ENCODE assay signal across 18 cellular contexts in genomic region chr5:35152733-35153132, GRCh38.
DNase-seq lines count a peak whose midpoint lies in the region; ATAC-seq, FAIRE-seq and TF ChIP-seq lines count a peak whose summit lies in the region.
"Had no signal": no experiment of that assay in that cellular context is flagged by ENCODE, and none has a peak within 500 bp of the region (broad histone marks: within the 10 kb centered on the region; RNA-seq: fewer than 3 reads in every experiment).

No MANE protein-coding gene starts in this region.

- peaks cover 11% of the 10 kb centered on the region for H3K4me1 ChIP-seq in body of pancreas
- H3K4me1 ChIP-seq in pancreas: peaks cover 0 to 11% (median 0%) of the 10 kb centered on the region in 3 donors
- H3K4me1 ChIP-seq in upper lobe of left lung: no peaks in the 10 kb centered on the region

- ATAC-seq in body of pancreas (peak; percentile 55), pancreas (peak; percentile 77 to 87 (median 84)), upper lobe of left lung (ENCODE audit: low FRiP score in 2 of 2) (no peak)
- ATAC-seq: CD8-positive, alpha-beta T cell had no signal

- H3K27ac ChIP-seq in body of pancreas (peak overlapping the region in 1 of 4 donors; percentile 16), pancreas (no peak overlapping the region), upper lobe of left lung (no peak overlapping the region)
- H3K27ac ChIP-seq: GM23248 had no signal

- H3K27me3 ChIP-seq in body of pancreas (no peaks in the 10 kb centered on the region), pancreas (no peaks in the 10 kb centered on the region), upper lobe of left lung (no peaks in the 10 kb centered on the region)

- no peak for TF ChIP-seq EP300 in upper lobe of left lung (IDR thresholded peaks at IDR 0.05)

- WGBS in body of pancreas, 2 donors: 26 to 32% methylated on average over 1 of the region's 1 CpG
- 34% methylated on average over 1 of the region's 1 CpG for WGBS in pancreas, 2 donors
- WGBS in upper lobe of left lung, 2 donors: 53 to 81% methylated on average over 1 of the region's 1 CpG

- DNase-seq in COLO668 (lab: John Stamatoyannopoulos, UW; ENCODE audit: unreplicated experiment) (peak; percentile 47), HTR-8/SVneo (ENCODE audit: insufficient read length, low spot score) (no peak), body of pancreas (peak in 3 of 4 donors; percentile 28 to 44 (median 35)), pancreas (peak in 1 of 6 donors; percentile 20), upper lobe of left lung (no peak)
- no peak for DNase-seq in NK-92 treated with Interleukin-12 subunit alpha and Interleukin-12 subunit beta, amount 100 ng/mL, for 24 hours (lab: John Stamatoyannopoulos, UW)
- DNase-seq: C1 segment of cervical spinal cord; CD8-positive, alpha-beta T cell; DMS 273 treated with DMSO at 0.1 percent for 48 hours; DND-41; GM23248; H7; HCEC 1CT had no signal

- TF ChIP-seq POLR2A in body of pancreas (IDR thresholded peaks at IDR 0.05): no peak
- no peak for TF ChIP-seq POLR2A in upper lobe of left lung (IDR thresholded peaks at IDR 0.05)

- FAIRE-seq in HTR-8/SVneo (lab: Jason Lieb, UNC): peak; percentile 44
- no peak for FAIRE-seq in pancreas (lab: Jason Lieb, UNC)
- FAIRE-seq: D721Med, G401.6, GM12892, GM19239, H1 had no signal

- H3K9me3 ChIP-seq in body of pancreas: no peaks in the 10 kb centered on the region
- H3K9me3 ChIP-seq in pancreas: no peaks in the 10 kb centered on the region
- no peaks in the 10 kb centered on the region for H3K9me3 ChIP-seq in upper lobe of left lung

- H3K36me3 ChIP-seq in body of pancreas (replicated peaks in 1 of 2; ENCODE audit: insufficient read depth in 1 of 2, low read depth in 2 of 2) (no peaks in the 10 kb centered on the region), pancreas (no peaks in the 10 kb centered on the region), upper lobe of left lung (no peaks in the 10 kb centered on the region)

- H3K4me3 ChIP-seq in body of pancreas (no peak overlapping the region), pancreas (no peak overlapping the region), upper lobe of left lung (no peak overlapping the region)
- H3K4me3 ChIP-seq: GM23248 had no signal

- no peak for TF ChIP-seq CTCF in body of pancreas (IDR thresholded peaks at IDR 0.05)
- no peak for TF ChIP-seq CTCF in pancreas (IDR thresholded peaks at IDR 0.05)
- TF ChIP-seq CTCF in upper lobe of left lung (IDR thresholded peaks at IDR 0.05): no peak

- intact Hi-C loops in body of pancreas (cut with DNase I): no loop called here
- intact Hi-C loops in pancreas (cut with DNase I): no loop called here

Comparison
In these comparisons a context has a peak if more than half of its experiments do, and no peak if none do; other contexts are left out.
1. DNase-seq: peak in COLO668 (single experiment) and body of pancreas (3 of 4); none in HTR-8/SVneo (single experiment), upper lobe of left lung (0 of 2) and NK-92 treated with Interleukin-12 subunit alpha and Interleukin-12 subunit beta, amount 100 ng/mL, for 24 hours (single experiment).
2. ATAC-seq: peak in body of pancreas (single experiment) and pancreas (4 of 4); none in upper lobe of left lung (0 of 2).